Comparison of ENCODE assay signal across 35 cellular contexts in the genomic region with DNA sequence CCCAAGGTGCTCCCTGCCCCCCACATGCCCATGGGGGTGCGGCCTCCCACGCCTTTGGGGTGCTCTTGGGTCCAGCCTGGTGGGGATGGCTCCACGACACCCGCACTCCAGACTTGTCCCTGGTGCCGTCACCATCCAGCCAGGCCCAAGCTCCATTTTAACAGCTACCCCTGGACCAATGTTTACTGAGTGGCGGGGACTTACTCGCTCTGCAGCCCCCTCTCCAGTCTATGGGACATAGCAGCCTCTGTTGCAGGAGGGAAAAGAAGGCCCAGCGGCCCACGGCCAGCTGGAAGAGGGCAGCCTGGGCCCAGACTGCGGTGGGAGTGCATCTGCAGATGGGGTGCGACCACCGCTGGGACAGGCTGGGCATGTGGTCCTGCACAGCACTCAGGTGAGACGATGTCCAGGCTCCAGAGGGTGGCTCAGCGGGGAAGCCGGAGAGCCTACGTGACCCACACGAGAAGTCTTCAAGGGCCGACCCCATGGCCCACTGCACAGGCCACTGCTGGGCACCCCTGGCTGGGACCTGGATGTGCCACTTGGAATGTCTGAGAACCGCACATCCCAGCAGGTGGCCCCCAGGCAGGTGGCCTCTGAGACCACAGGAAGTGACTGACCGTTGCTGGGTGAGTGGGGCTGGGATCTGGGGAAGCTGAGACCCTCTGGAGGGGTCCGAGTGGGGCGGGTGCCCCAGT. TPM values are rescaled to one million over a fixed set of nuclear protein-coding genes. Genes with fewer than 3 reads are reported as not detected.
A peak's percentile ranks its signal among the peaks of the same experiment; 100 is the strongest.
DNase-seq lines count a peak whose midpoint lies in the region; ATAC-seq lines count a peak whose summit lies in the region.
"Had no signal": no experiment of that assay in that cellular context is flagged by ENCODE, and none has a peak within 500 bp of the region (broad histone marks: within the 10 kb centered on the region; RNA-seq: fewer than 3 reads in every experiment).

No MANE protein-coding gene starts in this region.

- peak; percentile 3 for DNase-seq in activated naive CD4-positive, alpha-beta T cell treated with anti-CD3 and anti-CD28 coated beads for 36 hours
- no peak for DNase-seq in activated naive CD4-positive, alpha-beta T cell treated with anti-CD3 and anti-CD28 coated beads, Interleukin-2, amount 10 ng/mL, durations not matched to agents 7 days and 5 days
- peak; percentile 44 for DNase-seq in ecto neural progenitor cell (ENCODE audit: low spot score)
- peak; percentile 71 for DNase-seq in posterior vena cava (ENCODE audit: low spot score)
- DNase-seq in aorta = peak; percentile 41 to 67
- no peak for DNase-seq in activated naive CD8-positive, alpha-beta T cell treated with anti-CD3 and anti-CD28 coated beads for 36 hours
- DNase-seq in DMS53 treated with DMSO at 0.1 percent for 48 hours (lab: John Stamatoyannopoulos, UW; ENCODE audit: unreplicated experiment) = no peak
- DNase-seq: activated CD4-positive, alpha-beta T cell treated with anti-CD3 and anti-CD28 coated beads, Interleukin-2, amount 50 U/mL, for 1 hour; activated CD8-positive, alpha-beta memory T cell treated with anti-CD3 and anti-CD28 coated beads, Interleukin-2, amount 10 ng/mL, durations not matched to agents 7 days and 5 days; CD8-positive, alpha-beta memory T cell; dermis blood vessel endothelial cell; DMS 273 treated with DMSO at 0.1 percent for 48 hours; H9; hippocampal formation; immature natural killer cell; IMR-90; NCI-H510A treated with DMSO at 0.1 percent for 48 hours; occipital lobe; retina; stimulated activated CD4-positive, alpha-beta T cell treated with anti-CD3 and anti-CD28 coated beads, Interleukin-2, amount 100 ng/mL, for 48 hours; T-helper 9 cell; testis had no signal

- no peaks in the 10 kb centered on the region for H3K36me3 ChIP-seq in aorta (ENCODE audit: control insufficient read depth in 1 of 2, insufficient read depth in 2 of 2, low read length in 1 of 2)
- H3K36me3 ChIP-seq: ascending aorta, cardiac muscle cell, gastrocnemius medialis, vagina had no signal

- H3K36me3 Mint-ChIP-seq in activated naive CD4-positive, alpha-beta T cell treated with anti-CD3 and anti-CD28 coated beads for 36 hours (ENCODE audit: low read depth) = peaks cover 4% of the 10 kb centered on the region
- H3K36me3 Mint-ChIP-seq in activated naive CD4-positive, alpha-beta T cell treated with anti-CD3 and anti-CD28 coated beads, Interleukin-2, amount 10 ng/mL, durations not matched to agents 7 days and 5 days = no peaks in the 10 kb centered on the region
- H3K36me3 Mint-ChIP-seq in activated naive CD8-positive, alpha-beta T cell treated with anti-CD3 and anti-CD28 coated beads for 36 hours = peaks cover 4% of the 10 kb centered on the region
- H3K36me3 Mint-ChIP-seq: activated CD8-positive, alpha-beta memory T cell treated with anti-CD3 and anti-CD28 coated beads, Interleukin-2, amount 10 ng/mL, durations not matched to agents 7 days and 5 days had no signal

- H3K27ac Mint-ChIP-seq in activated naive CD4-positive, alpha-beta T cell treated with anti-CD3 and anti-CD28 coated beads for 36 hours = no peak overlapping the region
- H3K27ac Mint-ChIP-seq in activated naive CD4-positive, alpha-beta T cell treated with anti-CD3 and anti-CD28 coated beads, Interleukin-2, amount 10 ng/mL, durations not matched to agents 7 days and 5 days = no peak overlapping the region
- H3K27ac Mint-ChIP-seq in activated naive CD8-positive, alpha-beta T cell treated with anti-CD3 and anti-CD28 coated beads for 36 hours = no peak overlapping the region
- H3K27ac Mint-ChIP-seq: activated CD8-positive, alpha-beta memory T cell treated with anti-CD3 and anti-CD28 coated beads, Interleukin-2, amount 10 ng/mL, durations not matched to agents 7 days and 5 days; activated T-helper 1 cell treated with anti-CD3 and anti-CD28 coated beads, Interleukin-12 subunit alpha, Interleukin-12 subunit beta, Interleukin-2, Interleukin-4 antibody, amounts not matched to agents 30 ng/mL and 10 ng/mL and 1 ng/mL, durations not matched to agents 14 hours and 24 hours and 36 hours; B cell; immature natural killer cell; naive thymus-derived CD8-positive, alpha-beta T cell had no signal

- WGBS in aorta, 2 donors = 94% methylated on average over 22 of the region's 22 CpGs

- peaks cover 15% of the 10 kb centered on the region for H3K9me3 Mint-ChIP-seq in activated naive CD4-positive, alpha-beta T cell treated with anti-CD3 and anti-CD28 coated beads for 36 hours
- peaks cover 18% of the 10 kb centered on the region for H3K9me3 Mint-ChIP-seq in activated naive CD4-positive, alpha-beta T cell treated with anti-CD3 and anti-CD28 coated beads, Interleukin-2, amount 10 ng/mL, durations not matched to agents 7 days and 5 days
- peaks cover 11% of the 10 kb centered on the region for H3K9me3 Mint-ChIP-seq in activated naive CD8-positive, alpha-beta T cell treated with anti-CD3 and anti-CD28 coated beads for 36 hours

- no peaks in the 10 kb centered on the region for H3K27me3 ChIP-seq in aorta (ENCODE audit: control insufficient read depth in 1 of 2, insufficient read depth in 2 of 2, low read length in 1 of 2)
- H3K27me3 ChIP-seq: ascending aorta, cardiac muscle cell, testis, vagina had no signal

- CTCF ChIA-PET in activated naive CD4-positive, alpha-beta T cell treated with anti-CD3 and anti-CD28 coated beads for 36 hours (lab: Charles Lee) = interaction anchor here (1.1 to 5.6 kb wide), 9 partner anchors 8 to 64 kb away, joined by 3 to 68 read pairs (median 10); no protein-coding TSS in a partner anchor
- CTCF ChIA-PET in activated naive CD4-positive, alpha-beta T cell treated with anti-CD3 and anti-CD28 coated beads, Interleukin-2, amount 10 ng/mL, durations not matched to agents 7 days and 5 days (lab: Charles Lee) = interaction anchor here (0.5 to 4.1 kb wide), 7 partner anchors 11 to 227 kb away, joined by 3 to 26 read pairs (median 4); no protein-coding TSS in a partner anchor

- H3K4me3 ChIP-seq in aorta (ENCODE audit: low read length in 2 of 2) = no peak overlapping the region
- H3K4me3 ChIP-seq: ascending aorta, cardiac muscle cell, gastrocnemius medialis, testis, vagina had no signal

- no peaks in the 10 kb centered on the region for H3K4me1 ChIP-seq in aorta (ENCODE audit: control insufficient read depth in 1 of 2, insufficient read depth in 2 of 2, low read length in 2 of 2)
- H3K4me1 ChIP-seq: ascending aorta, testis had no signal

- no peak overlapping the region for H3K27ac ChIP-seq in aorta (ENCODE audit: low read depth in 1 of 2, low read length in 2 of 2)
- H3K27ac ChIP-seq: ascending aorta, cardiac muscle cell, gastrocnemius medialis, testis, vagina, VCaP had no signal

- H3K9me3 ChIP-seq in aorta (ENCODE audit: control insufficient read depth, low read length) = peaks cover 2% of the 10 kb centered on the region
- H3K9me3 ChIP-seq: gastrocnemius medialis, testis had no signal

- no peak overlapping the region for H3K4me3 Mint-ChIP-seq in activated naive CD4-positive, alpha-beta T cell treated with anti-CD3 and anti-CD28 coated beads for 36 hours
- no peak overlapping the region for H3K4me3 Mint-ChIP-seq in activated naive CD4-positive, alpha-beta T cell treated with anti-CD3 and anti-CD28 coated beads, Interleukin-2, amount 10 ng/mL, durations not matched to agents 7 days and 5 days
- no peak overlapping the region for H3K4me3 Mint-ChIP-seq in activated naive CD8-positive, alpha-beta T cell treated with anti-CD3 and anti-CD28 coated beads for 36 hours
- H3K4me3 Mint-ChIP-seq: activated CD8-positive, alpha-beta memory T cell treated with anti-CD3 and anti-CD28 coated beads, Interleukin-2, amount 10 ng/mL, durations not matched to agents 7 days and 5 days; activated naive CD8-positive, alpha-beta T cell; activated T-helper 1 cell treated with anti-CD3 and anti-CD28 coated beads, Interleukin-12 subunit alpha, Interleukin-12 subunit beta, Interleukin-2, Interleukin-4 antibody, amounts not matched to agents 30 ng/mL and 10 ng/mL and 1 ng/mL, durations not matched to agents 14 hours and 24 hours and 36 hours; B cell; CD8-positive, alpha-beta memory T cell; H9; immature natural killer cell had no signal

- H3K4me1 Mint-ChIP-seq in activated naive CD4-positive, alpha-beta T cell treated with anti-CD3 and anti-CD28 coated beads for 36 hours (ENCODE audit: low read depth) = peaks cover 6% of the 10 kb centered on the region
- peaks cover 10% of the 10 kb centered on the region for H3K4me1 Mint-ChIP-seq in activated naive CD4-positive, alpha-beta T cell treated with anti-CD3 and anti-CD28 coated beads, Interleukin-2, amount 10 ng/mL, durations not matched to agents 7 days and 5 days
- peaks cover 7% of the 10 kb centered on the region for H3K4me1 Mint-ChIP-seq in activated naive CD8-positive, alpha-beta T cell treated with anti-CD3 and anti-CD28 coated beads for 36 hours

- ATAC-seq in aorta (ENCODE audit: low FRiP score) (peak; percentile 5), HG03025 (IDR thresholded peaks at IDR 0.05; ENCODE audit: low FRiP score, unreplicated experiment) (no peak)
- ATAC-seq: activated CD8-positive, alpha-beta memory T cell treated with anti-CD3 and anti-CD28 coated beads, Interleukin-2, amount 10 ng/mL, durations not matched to agents 7 days and 5 days; gastrocnemius medialis; naive thymus-derived CD8-positive, alpha-beta T cell; Right ventricle myocardium inferior had no signal

- intact Hi-C loops in activated naive CD4-positive, alpha-beta T cell treated with anti-CD3 and anti-CD28 coated beads for 36 hours (cut with micrococcal nuclease) = no loop called here
- intact Hi-C loops in posterior vena cava (cut with DNase I) = no loop called here
- intact Hi-C loops in aorta (cut with DNase I) = no loop called here

- H3K27me3 Mint-ChIP-seq in activated naive CD4-positive, alpha-beta T cell treated with anti-CD3 and anti-CD28 coated beads for 36 hours (ENCODE audit: low read depth) = peaks cover 6% of the 10 kb centered on the region
- peaks cover 32% of the 10 kb centered on the region for H3K27me3 Mint-ChIP-seq in activated naive CD4-positive, alpha-beta T cell treated with anti-CD3 and anti-CD28 coated beads, Interleukin-2, amount 10 ng/mL, durations not matched to agents 7 days and 5 days
- peaks cover 10% of the 10 kb centered on the region for H3K27me3 Mint-ChIP-seq in activated naive CD8-positive, alpha-beta T cell treated with anti-CD3 and anti-CD28 coated beads for 36 hours

RNA-seq across cellular contexts. Expression of a gene that starts 18.1 kb away (rescaled TPM):
- total RNA-seq in activated naive CD4-positive, alpha-beta T cell treated with anti-CD3 and anti-CD28 coated beads for 36 hours = under 1 TPM; 0.12 to 0.15 TPM
- total RNA-seq in posterior vena cava (not detected), aorta (not detected)
- polyA plus RNA-seq in aorta = under 1 TPM in 1 of 2 donors, not detected in 1; 0.05 TPM
- total RNA-seq in activated naive CD8-positive, alpha-beta T cell treated with anti-CD3 and anti-CD28 coated beads for 36 hours = not detected
- total RNA-seq: A673; activated T-helper 1 cell treated with anti-CD3 and anti-CD28 coated beads, Interleukin-12 subunit alpha, Interleukin-12 subunit beta, Interleukin-2, Interleukin-4 antibody, amounts not matched to agents 30 ng/mL and 10 ng/mL and 1 ng/mL, durations not matched to agents 14 hours and 24 hours and 36 hours; ascending aorta; gastrocnemius medialis; IMR-90; naive thymus-derived CD8-positive, alpha-beta T cell; occipital lobe; Right ventricle myocardium inferior; vagina had no signal
- polyA plus RNA-seq: cardiac muscle cell; CD8-positive, alpha-beta memory T cell; immature natural killer cell; IMR-90; liver; naive thymus-derived CD8-positive, alpha-beta T cell had no signal

RNA-seq across cellular contexts. Expression of a gene that starts 33.9 kb away (rescaled TPM):
- 100 to 1,000 TPM; 202 to 210 TPM for total RNA-seq in activated naive CD4-positive, alpha-beta T cell treated with anti-CD3 and anti-CD28 coated beads for 36 hours
- total RNA-seq in posterior vena cava (10 to 100 TPM; 29.9 to 37.2 TPM), aorta (10 to 100 TPM; 41.4 to 74.9 TPM)
- 10 to 100 TPM; 11.0 to 16.0 TPM for polyA plus RNA-seq in aorta
- total RNA-seq in activated naive CD8-positive, alpha-beta T cell treated with anti-CD3 and anti-CD28 coated beads for 36 hours = 100 to 1,000 TPM; 134 to 137 TPM

Comparison
In these comparisons a context has a peak if more than half of its experiments do, and no peak if none do; other contexts are left out.
1. DNase-seq: peak in activated naive CD4-positive, alpha-beta T cell treated with anti-CD3 and anti-CD28 coated beads for 36 hours (single experiment), ecto neural progenitor cell (single experiment), posterior vena cava (single experiment) and aorta (2 of 2); none in activated naive CD4-positive, alpha-beta T cell treated with anti-CD3 and anti-CD28 coated beads, Interleukin-2, amount 10 ng/mL, durations not matched to agents 7 days and 5 days (single experiment), activated naive CD8-positive, alpha-beta T cell treated with anti-CD3 and anti-CD28 coated beads for 36 hours (single experiment) and DMS53 treated with DMSO at 0.1 percent for 48 hours (single experiment).